Comparison of ENCODE assay signal across 8 cellular contexts in genomic region chr9:76835571-76836283, GRCh38.
DNase-seq lines count a peak whose midpoint lies in the region; ATAC-seq and TF ChIP-seq lines count a peak whose summit lies in the region.

No MANE protein-coding gene starts in this region.

- no peaks in the 10 kb centered on the region for H4K20me1 ChIP-seq in osteoblast (ENCODE audit: insufficient read depth, low read length)

- peak overlapping the region; percentile 13 for H2AFZ ChIP-seq in osteoblast (ENCODE audit: low read length)

- peak; percentile 66 for DNase-seq in COLO829 (ENCODE audit: low spot score)
- peak; percentile 81 for DNase-seq in RPMI7951 (ENCODE audit: low read depth)
- DNase-seq in esophagus squamous epithelium (lab: John Stamatoyannopoulos, UW), result no peak
- DNase-seq in osteoblast (ENCODE audit: insufficient read length, low spot score, missing footprints), result peak; percentile 85
- DNase-seq in mucosa of descending colon, result no peak
- DNase-seq in KBM-7, result no peak
- no peak for DNase-seq in central memory CD4-positive, alpha-beta T cell

- TF ChIP-seq POLR2A in esophagus squamous epithelium (IDR thresholded peaks at IDR 0.05), result no peak

- peak overlapping the region; percentile 70 for H3K4me2 ChIP-seq in osteoblast (ENCODE audit: insufficient read depth, low read length)

- TF ChIP-seq CTCF in esophagus squamous epithelium (IDR thresholded peaks at IDR 0.05) (no peak), osteoblast (IDR thresholded peaks at IDR 0.05; ENCODE audit: extremely low read depth, low read depth, low read length) (no peak), mucosa of descending colon (IDR thresholded peaks at IDR 0.05) (no peak)

- H3K27ac ChIP-seq in esophagus squamous epithelium, result peak overlapping the region; percentile 7 to 82 (median 73)
- peak overlapping the region; percentile 97 for H3K27ac ChIP-seq in osteoblast (ENCODE audit: low read depth, low read length)

- H3K9me3 ChIP-seq in esophagus squamous epithelium (no peaks in the 10 kb centered on the region), osteoblast (ENCODE audit: low read depth, low read length) (no peaks in the 10 kb centered on the region), mucosa of descending colon (no peaks in the 10 kb centered on the region)

- no peaks in the 10 kb centered on the region for H3K79me2 ChIP-seq in osteoblast (ENCODE audit: insufficient read depth, low read length)

- WGBS in esophagus squamous epithelium, 2 donors, result 22 to 23% methylated on average over 7 of the region's 7 CpGs

- intact Hi-C loops in esophagus squamous epithelium (cut with DNase I), result no loop called here
- intact Hi-C loops in mucosa of descending colon (cut with DNase I, micrococcal nuclease), result no loop called here

- H3K36me3 ChIP-seq in esophagus squamous epithelium (no peaks in the 10 kb centered on the region), osteoblast (ENCODE audit: insufficient read depth, low read length) (no peaks in the 10 kb centered on the region), mucosa of descending colon (ENCODE audit: low read depth) (no peaks in the 10 kb centered on the region)

- H3K4me3 ChIP-seq in esophagus squamous epithelium (peak overlapping the region in 1 of 4 donors; percentile 32), osteoblast (ENCODE audit: insufficient read depth, low read length) (peak overlapping the region; percentile 46), mucosa of descending colon (no peak overlapping the region)

- H3K4me1 ChIP-seq in esophagus squamous epithelium (peaks cover 0 to 17% (median 8%) of the 10 kb centered on the region in 3 donors), osteoblast (ENCODE audit: insufficient read depth, low read length) (peaks cover 22% of the 10 kb centered on the region), mucosa of descending colon (ENCODE audit: low read depth) (peaks cover 5% of the 10 kb centered on the region)

- H3K27me3 ChIP-seq in esophagus squamous epithelium (no peaks in the 10 kb centered on the region), osteoblast (ENCODE audit: insufficient read depth, low read length) (no peaks in the 10 kb centered on the region)

- in situ Hi-C loops in KBM-7 (cut with MboI; ENCODE audit: low pct_unique_long_range_greater_than_20kb, low sequenced_read_pairs), result no loop called here

- ATAC-seq in GM21717 (IDR thresholded peaks at IDR 0.05; ENCODE audit: unreplicated experiment) (no peak), mucosa of descending colon (no peak)

Comparison
In these comparisons a context has a peak if more than half of its experiments do, and no peak if none do; other contexts are left out.
1. DNase-seq: peak in COLO829 (single experiment), RPMI7951 (single experiment) and osteoblast (single experiment); none in esophagus squamous epithelium (single experiment), mucosa of descending colon (0 of 3), KBM-7 (single experiment) and central memory CD4-positive, alpha-beta T cell (single experiment).